In genomic region chr6:52998603-52999002, GRCh38 we compare ENCODE assay signal across 2 cellular contexts.
TF ChIP-seq lines count a peak whose summit lies in the region.

No MANE protein-coding gene starts in this region.

TF ChIP-seq in HepG2, 621 proteins besides CTCF, POLR2A, EP300 and RAD21:
- TF ChIP-seq ZNF530 (CRISPR knock-in tag; IDR thresholded peaks at IDR 0.05; ENCODE audit: low read depth) (no peak), FOXP1 (IDR thresholded peaks at IDR 0.05) (peak; percentile 86), FOXP1 (CRISPR knock-in tag; IDR thresholded peaks at IDR 0.05) (no peak), ATRX (CRISPR knock-in tag; IDR thresholded peaks at IDR 0.05; ENCODE audit: borderline replicate concordance) (no peak), HNRNPK (IDR thresholded peaks at IDR 0.05; ENCODE audit: low read depth, low read length, poor library complexity, severe bottlenecking) (no peak), BATF2 (CRISPR knock-in tag; IDR thresholded peaks at IDR 0.05) (no peak), ZNF121 (CRISPR knock-in tag; IDR thresholded peaks at IDR 0.05) (peak; percentile 31; the same call in 1 of the 2 replicates)

TF ChIP-seq in K562, 482 proteins besides CTCF, POLR2A, EP300 and RAD21:
- TF ChIP-seq ZNF121 (CRISPR knock-in tag; conservative IDR thresholded peaks at IDR 0.05) (peak; percentile 82), ZNF398 (CRISPR knock-in tag; IDR thresholded peaks at IDR 0.05) (no peak)
